ENCODE assay signal across 8 cellular contexts in the genomic region with DNA sequence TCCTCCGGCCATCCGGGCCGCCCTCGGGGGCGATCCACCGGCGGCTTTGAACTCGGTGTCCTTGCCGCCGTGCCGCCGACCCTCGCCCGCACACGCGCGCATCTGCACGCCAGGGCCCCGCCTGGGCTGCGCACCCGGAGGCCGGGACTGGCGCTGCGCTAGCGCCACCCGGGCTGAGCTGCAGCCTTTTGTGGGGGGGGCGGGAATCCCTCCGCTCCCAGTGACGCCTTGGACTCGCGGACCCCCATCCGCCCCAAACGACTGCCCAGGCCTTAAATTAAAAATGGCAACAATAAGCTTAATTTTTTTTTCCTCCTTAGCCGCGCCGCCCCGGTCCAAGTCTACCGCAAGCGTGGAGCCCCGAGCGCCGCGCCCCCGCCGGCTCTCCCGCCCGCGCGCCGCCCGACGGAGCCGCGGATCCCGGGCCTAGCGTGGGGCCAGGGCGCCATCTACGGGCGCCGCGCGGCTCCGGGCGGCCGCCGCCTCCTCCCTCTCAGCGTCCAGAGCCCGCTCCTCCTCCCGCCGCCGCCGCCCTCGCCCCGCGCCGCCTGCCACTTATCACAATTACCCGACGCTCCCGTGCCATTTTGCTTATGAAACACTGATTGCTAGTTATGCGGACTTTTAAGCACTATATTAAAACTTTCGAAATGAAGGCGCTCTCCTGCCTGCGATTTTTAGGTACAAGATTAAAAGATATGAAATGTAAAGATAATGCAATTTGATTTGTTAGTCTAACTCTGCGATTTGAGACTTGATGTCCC. TPM values are rescaled to one million over a fixed set of nuclear protein-coding genes. Genes with fewer than 3 reads are reported as not detected.
DNase-seq lines count a peak whose midpoint lies in the region; ATAC-seq, FAIRE-seq and TF ChIP-seq lines count a peak whose summit lies in the region.

No MANE protein-coding gene starts in this region.

- peaks cover 62% of the 10 kb centered on the region for H3K27me3 Mint-ChIP-seq in activated CD8-positive, alpha-beta T cell treated with anti-CD3 and anti-CD28 coated beads for 36 hours

- TF ChIP-seq CTCF in activated CD8-positive, alpha-beta T cell treated with anti-CD3 and anti-CD28 coated beads for 36 hours (IDR thresholded peaks at IDR 0.05), result peak; percentile 58

- peaks cover 11% of the 10 kb centered on the region for H3K4me1 Mint-ChIP-seq in activated CD8-positive, alpha-beta T cell treated with anti-CD3 and anti-CD28 coated beads for 36 hours (ENCODE audit: low read depth)

- no peak overlapping the region for H4K8ac ChIP-seq in trophoblast cell (ENCODE audit: low read depth, low read length)

- H3K9me3 ChIP-seq in trophoblast cell (ENCODE audit: insufficient read depth, low read depth, low read length), result peaks cover 12% of the 10 kb centered on the region

- no peak overlapping the region for H2BK12ac ChIP-seq in trophoblast cell (ENCODE audit: low read length)

- CTCF ChIA-PET in activated CD8-positive, alpha-beta T cell treated with anti-CD3 and anti-CD28 coated beads for 36 hours (lab: Charles Lee), result interaction anchor here (0.6 to 3.3 kb wide), 12 partner anchors 13 to 1760 kb away, joined by 3 to 19 read pairs (median 4); no protein-coding TSS in a partner anchor

- intact Hi-C loops in activated CD8-positive, alpha-beta T cell treated with anti-CD3 and anti-CD28 coated beads for 36 hours (cut with micrococcal nuclease), result loop anchor here (5.0 kb wide), 2 partner anchors 79 to 156 kb away; no protein-coding TSS in a partner anchor

- H3K14ac ChIP-seq in trophoblast cell (ENCODE audit: low read length), result no peak overlapping the region

- POLR2A ChIA-PET in activated CD8-positive, alpha-beta T cell treated with anti-CD3 and anti-CD28 coated beads for 36 hours (lab: Charles Lee), result interaction anchor here (1.0 kb wide), 1 partner anchor 21 kb away, joined by 3 read pairs; no protein-coding TSS in a partner anchor

- no peak overlapping the region for H3K23ac ChIP-seq in trophoblast cell (ENCODE audit: low read length)

- no peaks in the 10 kb centered on the region for H3K79me2 ChIP-seq in trophoblast cell (ENCODE audit: control insufficient read depth, insufficient read depth, low read length, poor library complexity)

- H3K18ac ChIP-seq in trophoblast cell (ENCODE audit: low read length), result no peak overlapping the region

- DNase-seq in NCI-H1105 treated with DMSO at 0.1 percent for 48 hours (lab: John Stamatoyannopoulos, UW) (peak; percentile 59), NCI-H1105 (lab: John Stamatoyannopoulos, UW) (no peak), HuH-7.5 (ENCODE audit: low spot score) (peak; percentile 94), frontal cortex (ENCODE audit: low spot score in 2 of 2) (peak; percentile 80), trophoblast cell (peak; percentile 20 to 57)
- peak; percentile 64 for DNase-seq in activated CD8-positive, alpha-beta T cell treated with anti-CD3 and anti-CD28 coated beads for 36 hours

- peaks cover 7 to 11% of the 10 kb centered on the region in 2 experiments for H3K4me1 ChIP-seq in trophoblast cell (ENCODE audit: control insufficient read depth in 1 of 2, insufficient read depth in 2 of 2, low read length in 2 of 2)

- no peak for FAIRE-seq in frontal cortex (lab: Jason Lieb, UNC)

- H3K4me2 ChIP-seq in trophoblast cell (ENCODE audit: low read length), result peak overlapping the region; percentile 68

- no peak overlapping the region for H2AK5ac ChIP-seq in trophoblast cell (ENCODE audit: low read length)

- ATAC-seq in activated CD8-positive, alpha-beta T cell treated with anti-CD3 and anti-CD28 coated beads for 36 hours, result peak; percentile 91
- ATAC-seq in HG03460 (IDR thresholded peaks at IDR 0.05; ENCODE audit: unreplicated experiment) (no peak), HG03039 (IDR thresholded peaks at IDR 0.05; ENCODE audit: unreplicated experiment) (no peak)

- no peak overlapping the region for H2AFZ ChIP-seq in trophoblast cell (ENCODE audit: insufficient read depth, low read length, poor library complexity)

- H4K12ac ChIP-seq in trophoblast cell (ENCODE audit: low read depth, low read length), result no peak overlapping the region

- no peak overlapping the region for H3K27ac ChIP-seq in trophoblast cell (ENCODE audit: low read depth, low read length)

- H2BK120ac ChIP-seq in trophoblast cell (ENCODE audit: insufficient read depth, low read length, poor library complexity), result no peak overlapping the region

- no peak overlapping the region for H3K4ac ChIP-seq in trophoblast cell (ENCODE audit: low read depth, low read length)

- H3K36me3 Mint-ChIP-seq in activated CD8-positive, alpha-beta T cell treated with anti-CD3 and anti-CD28 coated beads for 36 hours (ENCODE audit: low read depth), result no peaks in the 10 kb centered on the region

- H3K9ac ChIP-seq in trophoblast cell (ENCODE audit: low read length), result no peak overlapping the region

- no peaks in the 10 kb centered on the region for H3K36me3 ChIP-seq in trophoblast cell (ENCODE audit: control insufficient read depth in 1 of 2, insufficient read depth in 2 of 2, low read length in 2 of 2)

- no peak overlapping the region for H4K91ac ChIP-seq in trophoblast cell (ENCODE audit: low read depth, low read length)

- H3K4me3 ChIP-seq in trophoblast cell (ENCODE audit: low read depth, low read length), result no peak overlapping the region

- H3K79me1 ChIP-seq in trophoblast cell (ENCODE audit: low read length), result no peaks in the 10 kb centered on the region

- peaks cover 70% of the 10 kb centered on the region for H3K27me3 ChIP-seq in trophoblast cell (ENCODE audit: insufficient read depth, low read length)

- no peak overlapping the region for H2BK5ac ChIP-seq in trophoblast cell (ENCODE audit: low read depth, low read length, poor library complexity)

- no peak overlapping the region for H3K4me3 Mint-ChIP-seq in activated CD8-positive, alpha-beta T cell treated with anti-CD3 and anti-CD28 coated beads for 36 hours

- H3K27ac Mint-ChIP-seq in activated CD8-positive, alpha-beta T cell treated with anti-CD3 and anti-CD28 coated beads for 36 hours, result no peak overlapping the region

- WGBS in trophoblast cell (ENCODE audit: extremely low coverage, insufficient coverage, insufficient read length), result no CpG with 5 or more reads among the region's 84 CpGs

- no peaks in the 10 kb centered on the region for H3K9me3 Mint-ChIP-seq in activated CD8-positive, alpha-beta T cell treated with anti-CD3 and anti-CD28 coated beads for 36 hours

RNA-seq across cellular contexts. Expression of gene EBF3, which starts 7.5 kb away (rescaled TPM):
- not detected for total RNA-seq in activated CD8-positive, alpha-beta T cell treated with anti-CD3 and anti-CD28 coated beads for 36 hours
- 0.82 TPM for total RNA-seq in frontal cortex
- polyA plus RNA-seq in trophoblast cell (2013), result 0.85 and 0.88 TPM in 2 replicates
